Comparison of ENCODE assay signal across 26 cellular contexts in the genomic region with DNA sequence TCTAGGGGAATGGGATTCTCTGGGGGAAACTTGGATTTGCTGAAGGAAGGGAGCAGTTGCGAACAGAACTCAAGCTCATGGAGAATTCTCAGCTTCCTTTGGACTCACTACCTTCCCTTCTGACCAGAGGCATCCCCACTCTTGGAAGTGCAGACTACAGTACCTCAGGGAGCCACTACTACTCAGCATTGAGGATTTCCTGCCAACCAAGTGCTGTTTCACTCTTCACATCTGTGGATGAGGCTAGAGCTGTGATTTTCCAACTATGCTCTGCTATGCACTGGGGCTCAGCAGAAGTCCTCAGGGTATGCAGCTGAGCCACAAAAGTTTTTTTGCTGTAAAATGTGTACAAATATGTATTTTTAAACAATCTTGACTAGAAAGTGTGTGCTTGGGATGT. TPM values are rescaled to one million over a fixed set of nuclear protein-coding genes. Genes with fewer than 3 reads are reported as not detected.
A peak's percentile ranks its signal among the peaks of the same experiment; 100 is the strongest.
DNase-seq lines count a peak whose midpoint lies in the region; ATAC-seq, FAIRE-seq and TF ChIP-seq lines count a peak whose summit lies in the region.
"Had no signal": no experiment of that assay in that cellular context is flagged by ENCODE, and none has a peak within 500 bp of the region (broad histone marks: within the 10 kb centered on the region; RNA-seq: fewer than 3 reads in every experiment).

No MANE protein-coding gene starts in this region.

- ATAC-seq in GM19328 (IDR thresholded peaks at IDR 0.05; ENCODE audit: unreplicated experiment) (no peak), GM21825 (IDR thresholded peaks at IDR 0.05; ENCODE audit: unreplicated experiment) (no peak)
- ATAC-seq: body of pancreas; left colon; naive thymus-derived CD8-positive, alpha-beta T cell had no signal

- no peak for DNase-seq in AG04450 (ENCODE audit: low read depth, low spot score)
- peak; percentile 63 for DNase-seq in EH (ENCODE audit: low read depth)
- DNase-seq in astrocyte (ENCODE audit: low read depth): no peak
- DNase-seq in ACHN: no peak
- no peak for DNase-seq in H4 (ENCODE audit: low spot score)
- DNase-seq: activated CD4-positive, alpha-beta T cell treated with anti-CD3 and anti-CD28 coated beads for 48 hours; activated naive CD8-positive, alpha-beta T cell treated with anti-CD3 and anti-CD28 coated beads for 36 hours; body of pancreas; CD8-positive, alpha-beta memory T cell; effector CD8-positive, alpha-beta T cell; left colon; naive thymus-derived CD8-positive, alpha-beta T cell; NCI-H1417 treated with DMSO at 0.1 percent for 48 hours; NCI-H510A treated with DMSO at 0.1 percent for 48 hours; NK-92 treated with Interleukin-12 subunit alpha and Interleukin-12 subunit beta, amount 100 ng/mL, for 24 hours; ovary; SJCRH30; T-helper 2 cell had no signal

- TF ChIP-seq CTCF in AG04450 (IDR thresholded peaks at IDR 0.05; ENCODE audit: low read depth, low read length) (no peak), astrocyte (IDR thresholded peaks at IDR 0.05; ENCODE audit: insufficient read depth, low read depth, low read length) (no peak), nephron (IDR thresholded peaks at IDR 0.05; ENCODE audit: unreplicated experiment in 3 of 3) (no peak)

- peaks cover 33% of the 10 kb centered on the region for H3K36me3 ChIP-seq in astrocyte (ENCODE audit: insufficient read depth, low read length)
- H3K36me3 ChIP-seq: ovary had no signal

- in situ Hi-C loops in ACHN (cut with HindIII; ENCODE audit: low pct_ligation_motif_present, low pct_unique_long_range_greater_than_20kb, low sequenced_read_pairs): no loop called here

- H3K9me3 ChIP-seq in AG04450 (ENCODE audit: control insufficient read depth, insufficient read depth, low read length) (no peaks in the 10 kb centered on the region), astrocyte (ENCODE audit: insufficient read depth, low read depth, low read length) (no peaks in the 10 kb centered on the region)
- H3K9me3 ChIP-seq: body of pancreas, ovary, SJCRH30, suprapubic skin had no signal

- H3K27ac ChIP-seq in AG04450 (ENCODE audit: low read depth, low read length) (peak overlapping the region; percentile 81), astrocyte (ENCODE audit: low read depth, low read length) (no peak overlapping the region)
- H3K27ac ChIP-seq: body of pancreas, ovary, SJCRH30, suprapubic skin had no signal

- H3K79me2 ChIP-seq in astrocyte (ENCODE audit: insufficient read depth, low read length): peaks cover 5% of the 10 kb centered on the region

- H3K27me3 Mint-ChIP-seq in astrocyte (ENCODE audit: low read depth, unreplicated experiment) (no peaks in the 10 kb centered on the region), nephron (ENCODE audit: low read depth) (no peaks in the 10 kb centered on the region)
- H3K27me3 Mint-ChIP-seq: activated naive CD8-positive, alpha-beta T cell treated with anti-CD3 and anti-CD28 coated beads for 36 hours; CD8-positive, alpha-beta memory T cell; naive thymus-derived CD8-positive, alpha-beta T cell had no signal

- POLR2A ChIA-PET in AG04450 (lab: Yijun Ruan, JAX): no interaction called here

- H3K4me1 Mint-ChIP-seq in astrocyte (ENCODE audit: low read depth, unreplicated experiment) (peaks cover 26% of the 10 kb centered on the region), nephron (peaks cover 47% of the 10 kb centered on the region)
- H3K4me1 Mint-ChIP-seq: activated naive CD8-positive, alpha-beta T cell treated with anti-CD3 and anti-CD28 coated beads for 36 hours had no signal

- H3K4me3 ChIP-seq in AG04450 (ENCODE audit: low read depth, low read length) (no peak overlapping the region), astrocyte (ENCODE audit: insufficient read depth, low read depth, low read length) (no peak overlapping the region)
- H3K4me3 ChIP-seq: body of pancreas, ovary, SJCRH30, suprapubic skin had no signal

- no peak overlapping the region for H3K4me3 Mint-ChIP-seq in astrocyte (ENCODE audit: unreplicated experiment)
- H3K4me3 Mint-ChIP-seq in nephron: peak overlapping the region in 1 of 3 experiments; percentile 48
- H3K4me3 Mint-ChIP-seq: activated naive CD8-positive, alpha-beta T cell treated with anti-CD3 and anti-CD28 coated beads for 36 hours; CD8-positive, alpha-beta memory T cell; naive thymus-derived CD8-positive, alpha-beta T cell had no signal

- peaks cover 60% of the 10 kb centered on the region for H4K20me1 ChIP-seq in astrocyte (ENCODE audit: insufficient read depth, low read length)

- no peaks in the 10 kb centered on the region for H3K27me3 ChIP-seq in AG04450 (ENCODE audit: control insufficient read depth, insufficient read depth, low read length)
- H3K27me3 ChIP-seq in astrocyte (ENCODE audit: insufficient read depth, low read length): no peaks in the 10 kb centered on the region
- H3K27me3 ChIP-seq: body of pancreas, ovary, SJCRH30, suprapubic skin had no signal

- no peak overlapping the region for H3K9ac ChIP-seq in astrocyte (ENCODE audit: low read length)

- H3K4me2 ChIP-seq in astrocyte (ENCODE audit: low read length): no peak overlapping the region

- FAIRE-seq in astrocyte (lab: Jason Lieb, UNC): peak; percentile 37
- FAIRE-seq: GM12892, GM19239, H1 had no signal

- H3K27ac Mint-ChIP-seq in astrocyte (ENCODE audit: unreplicated experiment) (no peak overlapping the region), nephron (peak overlapping the region in 2 of 3 experiments; percentile 94 to 97)
- H3K27ac Mint-ChIP-seq: activated naive CD8-positive, alpha-beta T cell treated with anti-CD3 and anti-CD28 coated beads for 36 hours; activated T-helper 2 cell treated with anti-CD3 and anti-CD28 coated beads, Interferon-gamma antibody, Interleukin-2, Interleukin-4, amounts not matched to agents 10 μg/mL and 5 μg/mL and 100 μg/mL, durations not matched to agents 14 hours and 24 hours and 36 hours had no signal

- H2AFZ ChIP-seq in astrocyte (ENCODE audit: low read depth, low read length): no peak overlapping the region

- CTCF ChIA-PET in AG04450 (lab: Charles Lee): interaction anchor here (2.1 kb wide), 1 partner anchor 71 kb away, joined by 8 read pairs; no protein-coding TSS in a partner anchor

- H3K36me3 Mint-ChIP-seq in astrocyte (ENCODE audit: low read depth, unreplicated experiment): peaks cover 14% of the 10 kb centered on the region
- peaks cover 54% of the 10 kb centered on the region for H3K36me3 Mint-ChIP-seq in nephron (ENCODE audit: low read depth)

- no peaks in the 10 kb centered on the region for H3K9me3 Mint-ChIP-seq in astrocyte (ENCODE audit: unreplicated experiment)
- H3K9me3 Mint-ChIP-seq in nephron: no peaks in the 10 kb centered on the region
- H3K9me3 Mint-ChIP-seq: activated naive CD8-positive, alpha-beta T cell treated with anti-CD3 and anti-CD28 coated beads for 36 hours; activated T-helper 2 cell treated with anti-CD3 and anti-CD28 coated beads, Interferon-gamma antibody, Interleukin-2, Interleukin-4, amounts not matched to agents 10 μg/mL and 5 μg/mL and 100 μg/mL, durations not matched to agents 14 hours and 24 hours and 36 hours; CD8-positive, alpha-beta memory T cell; naive thymus-derived CD8-positive, alpha-beta T cell had no signal

- peaks cover 36% of the 10 kb centered on the region for H3K4me1 ChIP-seq in astrocyte (ENCODE audit: insufficient read depth, low read length)
- H3K4me1 ChIP-seq: body of pancreas, SJCRH30 had no signal

RNA-seq across cellular contexts. Expression of a gene that starts 43.8 kb away (rescaled TPM):
- 117 and 129 TPM in 2 replicates for polyA plus RNA-seq in AG04450 (2011; rRNA removed)
- 125 and 142 TPM in 2 replicates for polyA minus RNA-seq in AG04450 (2011; rRNA and poly(A)+ RNA removed)
- total RNA-seq in astrocyte: 121 and 143 TPM in 2 replicates
- total RNA-seq in H4 (2014; rRNA removed; shearing (Covaris generic)): 270 and 350 TPM in 2 replicates
